In genomic region chr21:16620921-16621320, GRCh38 we compare ENCODE assay signal across 26 cellular contexts.
"Had no signal": no experiment of that assay in that cellular context is flagged by ENCODE, and none has a peak within 500 bp of the region (broad histone marks: within the 10 kb centered on the region; RNA-seq: fewer than 3 reads in every experiment).

No MANE protein-coding gene starts in this region.

- ATAC-seq: activated CD4-positive, CD25-positive, alpha-beta regulatory T cell treated with anti-CD3 and anti-CD28 coated beads, Interleukin-2, amount 50 U/mL, for 24 hours; activated CD8-positive, alpha-beta T cell treated with anti-CD3 and anti-CD28 coated beads for 36 hours; activated T-cell treated with anti-CD3 and anti-CD28 coated beads, Interleukin-2, amount 50 U/mL, for 4 hours; activated T-helper 17 cell treated with anti-CD3 and anti-CD28 coated beads, Interleukin-2, amount 50 U/mL, for 72 hours; esophagus mucosa; T-cell had no signal

- DNase-seq: activated B cell treated with CpG ODN at 0.5 μM for 24 hours; activated CD4-positive, alpha-beta T cell treated with anti-CD3 and anti-CD28 coated beads for 48 hours; activated CD4-positive, alpha-beta T cell treated with anti-CD3 and anti-CD28 coated beads, Interleukin-2, amount 50 U/mL, for 1 hour; activated CD4-positive, alpha-beta T cell treated with anti-CD3 and anti-CD28 coated beads, Interleukin-2, amount 50 U/mL, for 48 hours; activated CD8-positive, alpha-beta memory T cell treated with anti-CD3 and anti-CD28 coated beads for 24 hours; activated CD8-positive, alpha-beta T cell treated with anti-CD3 and anti-CD28 coated beads for 36 hours; activated effector memory CD4-positive, alpha-beta T cell treated with Interleukin-2 at 50 U/mL for 16 hours; activated gamma-delta T cell treated with Interleukin-2 at 50 U/mL for 16 hours; activated naive CD4-positive, alpha-beta T cell treated with anti-CD3 and anti-CD28 coated beads, Interleukin-2, amount 50 U/mL, for 16 hours; activated naive CD4-positive, alpha-beta T cell treated with Interleukin-2 at 50 U/mL for 16 hours; activated T-cell treated with anti-CD3 and anti-CD28 coated beads, Interleukin-2, amount 50 U/mL, for 4 hours; amygdala; aorta; central memory CD4-positive, alpha-beta T cell; cerebellar nuclear complex; colonic mucosa; effector memory CD4-positive, alpha-beta T cell; endodermal cell; foreskin fibroblast; head of caudate nucleus; T-cell; T1000; WERI-Rb-1 had no signal
